In the genomic region with DNA sequence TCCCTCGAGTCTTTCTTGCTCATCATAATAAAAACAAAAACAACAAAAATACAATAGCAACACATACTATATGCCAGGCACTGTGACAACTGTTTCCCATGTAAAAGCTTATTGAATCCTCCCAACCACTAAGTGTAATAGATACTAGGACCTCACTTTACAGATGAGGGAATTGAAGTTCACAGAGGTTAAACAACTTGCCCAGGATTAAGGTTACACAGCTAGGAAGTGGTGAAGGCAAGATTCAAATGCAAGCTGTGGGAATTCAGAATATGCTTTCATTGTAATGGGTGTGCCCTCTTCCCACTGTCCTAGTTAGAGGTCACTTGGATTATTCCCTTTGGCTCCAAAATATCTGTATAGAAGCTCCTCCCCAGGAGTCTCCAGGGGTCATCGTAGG, we compare ENCODE assay signal across 1 cellular context.
TF ChIP-seq lines count a peak whose summit lies in the region.

No MANE protein-coding gene starts in this region.

TF ChIP-seq in H1, 55 proteins besides CTCF, POLR2A, EP300 and RAD21:
- TF ChIP-seq FOSL1 (IDR thresholded peaks at IDR 0.05; ENCODE audit: insufficient read depth, low read depth, low read length) (no peak), CBX5 (IDR thresholded peaks at IDR 0.05; ENCODE audit: low read depth, low read length) (no peak), NANOG (IDR thresholded peaks at IDR 0.05; ENCODE audit: insufficient read depth, low read depth, low read length, poor library complexity, severe bottlenecking) (no peak), SIN3A (conservative IDR thresholded peaks at IDR 0.05 in 1 of 2, IDR thresholded peaks at IDR 0.05 in 1 of 2; ENCODE audit: low read depth in 1 of 2, low read length in 2 of 2) (no peak), JUND (IDR thresholded peaks at IDR 0.05; ENCODE audit: low read length) (no peak), TBP (IDR thresholded peaks at IDR 0.05; ENCODE audit: low read depth, low read length) (no peak), JUN (IDR thresholded peaks at IDR 0.05; ENCODE audit: low read depth, low read length) (no peak), EGR1 (IDR thresholded peaks at IDR 0.05; ENCODE audit: borderline replicate concordance, low read depth, low read length) (no peak), SAP30 (IDR thresholded peaks at IDR 0.05; ENCODE audit: insufficient read depth, insufficient replicate concordance, low read length) (no peak), CREB1 (IDR thresholded peaks at IDR 0.05) (no peak), SIRT6 (IDR thresholded peaks at IDR 0.05; ENCODE audit: low read length) (no peak), ZNF274 (IDR thresholded peaks at IDR 0.05; ENCODE audit: borderline replicate concordance, extremely low read depth, low read length) (no peak), RBBP5 (IDR thresholded peaks at IDR 0.05; ENCODE audit: borderline replicate concordance, low read depth, low read length) (no peak), RNF2 (IDR thresholded peaks at IDR 0.05; ENCODE audit: borderline replicate concordance, low read depth, low read length, missing control alignments, poor library complexity, severe bottlenecking) (no peak), NRF1 (IDR thresholded peaks at IDR 0.05; ENCODE audit: low read depth, low read length) (no peak)
- TF ChIP-seq, protein P1, sequence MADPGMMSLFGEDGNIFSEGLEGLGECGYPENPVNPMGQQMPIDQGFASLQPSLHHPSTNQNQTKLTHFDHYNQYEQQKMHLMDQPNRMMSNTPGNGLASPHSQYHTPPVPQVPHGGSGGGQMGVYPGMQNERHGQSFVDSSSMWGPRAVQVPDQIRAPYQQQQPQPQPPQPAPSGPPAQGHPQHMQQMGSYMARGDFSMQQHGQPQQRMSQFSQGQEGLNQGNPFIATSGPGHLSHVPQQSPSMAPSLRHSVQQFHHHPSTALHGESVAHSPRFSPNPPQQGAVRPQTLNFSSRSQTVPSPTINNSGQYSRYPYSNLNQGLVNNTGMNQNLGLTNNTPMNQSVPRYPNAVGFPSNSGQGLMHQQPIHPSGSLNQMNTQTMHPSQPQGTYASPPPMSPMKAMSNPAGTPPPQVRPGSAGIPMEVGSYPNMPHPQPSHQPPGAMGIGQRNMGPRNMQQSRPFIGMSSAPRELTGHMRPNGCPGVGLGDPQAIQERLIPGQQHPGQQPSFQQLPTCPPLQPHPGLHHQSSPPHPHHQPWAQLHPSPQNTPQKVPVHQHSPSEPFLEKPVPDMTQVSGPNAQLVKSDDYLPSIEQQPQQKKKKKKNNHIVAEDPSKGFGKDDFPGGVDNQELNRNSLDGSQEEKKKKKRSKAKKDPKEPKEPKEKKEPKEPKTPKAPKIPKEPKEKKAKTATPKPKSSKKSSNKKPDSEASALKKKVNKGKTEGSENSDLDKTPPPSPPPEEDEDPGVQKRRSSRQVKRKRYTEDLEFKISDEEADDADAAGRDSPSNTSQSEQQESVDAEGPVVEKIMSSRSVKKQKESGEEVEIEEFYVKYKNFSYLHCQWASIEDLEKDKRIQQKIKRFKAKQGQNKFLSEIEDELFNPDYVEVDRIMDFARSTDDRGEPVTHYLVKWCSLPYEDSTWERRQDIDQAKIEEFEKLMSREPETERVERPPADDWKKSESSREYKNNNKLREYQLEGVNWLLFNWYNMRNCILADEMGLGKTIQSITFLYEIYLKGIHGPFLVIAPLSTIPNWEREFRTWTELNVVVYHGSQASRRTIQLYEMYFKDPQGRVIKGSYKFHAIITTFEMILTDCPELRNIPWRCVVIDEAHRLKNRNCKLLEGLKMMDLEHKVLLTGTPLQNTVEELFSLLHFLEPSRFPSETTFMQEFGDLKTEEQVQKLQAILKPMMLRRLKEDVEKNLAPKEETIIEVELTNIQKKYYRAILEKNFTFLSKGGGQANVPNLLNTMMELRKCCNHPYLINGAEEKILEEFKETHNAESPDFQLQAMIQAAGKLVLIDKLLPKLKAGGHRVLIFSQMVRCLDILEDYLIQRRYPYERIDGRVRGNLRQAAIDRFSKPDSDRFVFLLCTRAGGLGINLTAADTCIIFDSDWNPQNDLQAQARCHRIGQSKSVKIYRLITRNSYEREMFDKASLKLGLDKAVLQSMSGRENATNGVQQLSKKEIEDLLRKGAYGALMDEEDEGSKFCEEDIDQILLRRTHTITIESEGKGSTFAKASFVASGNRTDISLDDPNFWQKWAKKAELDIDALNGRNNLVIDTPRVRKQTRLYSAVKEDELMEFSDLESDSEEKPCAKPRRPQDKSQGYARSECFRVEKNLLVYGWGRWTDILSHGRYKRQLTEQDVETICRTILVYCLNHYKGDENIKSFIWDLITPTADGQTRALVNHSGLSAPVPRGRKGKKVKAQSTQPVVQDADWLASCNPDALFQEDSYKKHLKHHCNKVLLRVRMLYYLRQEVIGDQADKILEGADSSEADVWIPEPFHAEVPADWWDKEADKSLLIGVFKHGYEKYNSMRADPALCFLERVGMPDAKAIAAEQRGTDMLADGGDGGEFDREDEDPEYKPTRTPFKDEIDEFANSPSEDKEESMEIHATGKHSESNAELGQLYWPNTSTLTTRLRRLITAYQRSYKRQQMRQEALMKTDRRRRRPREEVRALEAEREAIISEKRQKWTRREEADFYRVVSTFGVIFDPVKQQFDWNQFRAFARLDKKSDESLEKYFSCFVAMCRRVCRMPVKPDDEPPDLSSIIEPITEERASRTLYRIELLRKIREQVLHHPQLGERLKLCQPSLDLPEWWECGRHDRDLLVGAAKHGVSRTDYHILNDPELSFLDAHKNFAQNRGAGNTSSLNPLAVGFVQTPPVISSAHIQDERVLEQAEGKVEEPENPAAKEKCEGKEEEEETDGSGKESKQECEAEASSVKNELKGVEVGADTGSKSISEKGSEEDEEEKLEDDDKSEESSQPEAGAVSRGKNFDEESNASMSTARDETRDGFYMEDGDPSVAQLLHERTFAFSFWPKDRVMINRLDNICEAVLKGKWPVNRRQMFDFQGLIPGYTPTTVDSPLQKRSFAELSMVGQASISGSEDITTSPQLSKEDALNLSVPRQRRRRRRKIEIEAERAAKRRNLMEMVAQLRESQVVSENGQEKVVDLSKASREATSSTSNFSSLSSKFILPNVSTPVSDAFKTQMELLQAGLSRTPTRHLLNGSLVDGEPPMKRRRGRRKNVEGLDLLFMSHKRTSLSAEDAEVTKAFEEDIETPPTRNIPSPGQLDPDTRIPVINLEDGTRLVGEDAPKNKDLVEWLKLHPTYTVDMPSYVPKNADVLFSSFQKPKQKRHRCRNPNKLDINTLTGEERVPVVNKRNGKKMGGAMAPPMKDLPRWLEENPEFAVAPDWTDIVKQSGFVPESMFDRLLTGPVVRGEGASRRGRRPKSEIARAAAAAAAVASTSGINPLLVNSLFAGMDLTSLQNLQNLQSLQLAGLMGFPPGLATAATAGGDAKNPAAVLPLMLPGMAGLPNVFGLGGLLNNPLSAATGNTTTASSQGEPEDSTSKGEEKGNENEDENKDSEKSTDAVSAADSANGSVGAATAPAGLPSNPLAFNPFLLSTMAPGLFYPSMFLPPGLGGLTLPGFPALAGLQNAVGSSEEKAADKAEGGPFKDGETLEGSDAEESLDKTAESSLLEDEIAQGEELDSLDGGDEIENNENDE (IDR thresholded peaks at IDR 0.05; ENCODE audit: insufficient replicate concordance, low read length): no peak
